In genomic region chr13:112790735-112791641, GRCh38 we compare ENCODE assay signal across 18 cellular contexts.
DNase-seq lines count a peak whose midpoint lies in the region; ATAC-seq, FAIRE-seq and TF ChIP-seq lines count a peak whose summit lies in the region.
"Had no signal": no experiment of that assay in that cellular context is flagged by ENCODE, and none has a peak within 500 bp of the region (broad histone marks: within the 10 kb centered on the region; RNA-seq: fewer than 3 reads in every experiment).

No MANE protein-coding gene starts in this region.

- H2AFZ ChIP-seq in H1 (ENCODE audit: low read length): no peak overlapping the region

- POLR2A ChIA-PET in H1 (lab: Charles Lee; ENCODE audit: partially characterized antibody): interaction anchor here (0.9 kb wide), 1 partner anchor 14 kb away, joined by 3 read pairs; no protein-coding TSS in a partner anchor

- H4K8ac ChIP-seq in H1 (ENCODE audit: extremely low read depth, insufficient read depth, low read length): no peak overlapping the region

- H3K27me3 Mint-ChIP-seq in CD14-positive monocyte (ENCODE audit: low read depth in 3 of 3): no peaks in the 10 kb centered on the region
- H3K27me3 Mint-ChIP-seq: activated CD4-positive, alpha-beta memory T cell treated with anti-CD3 and anti-CD28 coated beads for 36 hours; B cell had no signal

- peaks cover 18 to 24% (median 20%) of the 10 kb centered on the region in 10 experiments for H3K4me1 ChIP-seq in BLaER1 treated with 17β-estradiol and CSF1 and Interleukin-3, amounts not matched to agents 10 nM and 100 nM
- peaks cover 5 to 8% (median 7%) of the 10 kb centered on the region in 4 experiments for H3K4me1 ChIP-seq in H1 (replicated peaks in 1 of 4; ENCODE audit: control insufficient read depth in 3 of 4, insufficient read depth in 4 of 4, low read length in 3 of 4)
- H3K4me1 ChIP-seq in tibial nerve: no peaks in the 10 kb centered on the region
- H3K4me1 ChIP-seq: testis had no signal

- peaks cover 13 to 39% (median 35%) of the 10 kb centered on the region in 11 experiments; a peak in 21 of 22 replicates for H3K9me3 ChIP-seq in BLaER1 treated with 17β-estradiol and CSF1 and Interleukin-3, amounts not matched to agents 10 nM and 100 nM (replicated peaks in 1 of 11)
- H3K9me3 ChIP-seq in H1 (ENCODE audit: insufficient read depth in 2 of 2, low read depth in 1 of 2, low read length in 1 of 2): peaks cover 0 to 10% of the 10 kb centered on the region in 2 experiments; a peak in 1 of 4 replicates
- no peaks in the 10 kb centered on the region for H3K9me3 ChIP-seq in tibial nerve
- H3K9me3 ChIP-seq: testis had no signal

- peak overlapping the region; percentile 71 for H2BK5ac ChIP-seq in H1 (ENCODE audit: low read depth, low read length)

- peaks cover 55 to 86% of the 10 kb centered on the region in 2 donors for H3K36me3 Mint-ChIP-seq in CD14-positive monocyte

- peak overlapping the region; percentile 16 for H4K91ac ChIP-seq in H1 (replicated peaks; ENCODE audit: insufficient read length, low read length)

- H2BK120ac ChIP-seq in H1 (replicated peaks; ENCODE audit: low read depth, low read length): no peak overlapping the region

- DNase-seq in H7 (peak; percentile 34), H1 (ENCODE audit: low read depth in 1 of 2, low spot score in 2 of 2) (peak in 1 of 2 experiments; percentile 39), mesenteric fat pad (ENCODE audit: low spot score) (peak; percentile 82), CD14-positive monocyte (ENCODE audit: low spot score) (no peak), tibial nerve (ENCODE audit: low spot score in 2 of 2) (no peak), mucosa of gallbladder (ENCODE audit: low spot score) (no peak)
- DNase-seq: activated CD4-positive, alpha-beta memory T cell treated with anti-CD3 and anti-CD28 coated beads for 36 hours; activated T-cell treated with anti-CD3 and anti-CD28 coated beads, Interleukin-2, amount 50 U/mL, for 72 hours; effector CD4-positive, alpha-beta T cell; NCI-H1436; NCI-H226; stimulated activated CD4-positive, alpha-beta T cell treated with anti-CD3 and anti-CD28 coated beads, Interleukin-4, amount 100 ng/mL, for 24 hours; testis had no signal

- TF ChIP-seq EP300 in H1 (IDR thresholded peaks at IDR 0.05; ENCODE audit: borderline replicate concordance in 1 of 2, low read depth in 2 of 2, low read length in 2 of 2): no peak
- no peak for TF ChIP-seq EP300 in tibial nerve (IDR thresholded peaks at IDR 0.05)

- no peaks in the 10 kb centered on the region; the same call in 1 of the 2 replicates for H3K79me1 ChIP-seq in H1 (ENCODE audit: low read depth, low read length)

- H3K14ac ChIP-seq in H1 (ENCODE audit: insufficient read length): no peak overlapping the region

- H3K23ac ChIP-seq in H1 (ENCODE audit: insufficient read length): no peak overlapping the region

- peaks cover 0 to 6% (median 3%) of the 10 kb centered on the region in 7 donors for H3K9me3 Mint-ChIP-seq in CD14-positive monocyte
- H3K9me3 Mint-ChIP-seq: activated CD4-positive, alpha-beta memory T cell treated with anti-CD3 and anti-CD28 coated beads for 36 hours; activated T-cell treated with anti-CD3 and anti-CD28 coated beads, Interleukin-2, amount 50 U/mL, for 72 hours had no signal

- H3K27ac ChIP-seq in BLaER1 treated with 17β-estradiol and CSF1 and Interleukin-3, amounts not matched to agents 10 nM and 100 nM: no peak overlapping the region
- H3K27ac ChIP-seq in H1 (ENCODE audit: low read depth, low read length) (no peak overlapping the region), tibial nerve (no peak overlapping the region)
- H3K27ac ChIP-seq: RWPE1, testis had no signal

- no peak for TF ChIP-seq RAD21 in H1 (IDR thresholded peaks at IDR 0.05 in 1 of 2, conservative IDR thresholded peaks at IDR 0.05 in 1 of 2; ENCODE audit: low read depth in 2 of 2, low read length in 2 of 2)

- peak overlapping the region in 1 of 7 donors; percentile 22 for H3K27ac Mint-ChIP-seq in CD14-positive monocyte
- H3K27ac Mint-ChIP-seq: activated CD4-positive, alpha-beta memory T cell treated with anti-CD3 and anti-CD28 coated beads for 36 hours; activated T-cell treated with anti-CD3 and anti-CD28 coated beads, Interleukin-2, amount 50 U/mL, for 72 hours; B cell had no signal

- no peak for TF ChIP-seq CTCF in H1 (IDR thresholded peaks at IDR 0.05; ENCODE audit: control extremely low read depth in 1 of 3, insufficient read depth in 1 of 3, low read depth in 1 of 3, low read length in 3 of 3)
- TF ChIP-seq CTCF in CD14-positive monocyte (IDR thresholded peaks at IDR 0.05): no peak
- no peak for TF ChIP-seq CTCF in tibial nerve (IDR thresholded peaks at IDR 0.05)

- no peak overlapping the region for H3K9ac ChIP-seq in BLaER1 treated with 17β-estradiol and CSF1 and Interleukin-3, amounts not matched to agents 10 nM and 100 nM
- H3K9ac ChIP-seq in H1 (replicated peaks in 1 of 4; ENCODE audit: extremely low read depth in 1 of 4, low read depth in 3 of 4, low read length in 3 of 4): no peak overlapping the region

- H3K27me3 ChIP-seq in BLaER1 treated with 17β-estradiol and CSF1 and Interleukin-3, amounts not matched to agents 10 nM and 100 nM: no peaks in the 10 kb centered on the region
- H3K27me3 ChIP-seq in H7 (ENCODE audit: control insufficient read depth, insufficient read depth, low read length) (no peaks in the 10 kb centered on the region), H1 (replicated peaks in 1 of 4; ENCODE audit: control insufficient read depth in 3 of 4, extremely low read depth in 1 of 4, insufficient read depth in 3 of 4, low read length in 3 of 4) (no peaks in the 10 kb centered on the region), tibial nerve (no peaks in the 10 kb centered on the region)
- H3K27me3 ChIP-seq: testis had no signal

- no peak overlapping the region for H3K56ac ChIP-seq in H1 (replicated peaks; ENCODE audit: insufficient read length, low read depth, low read length)

- H2AK5ac ChIP-seq in H1 (ENCODE audit: low read depth, low read length): no peak overlapping the region; the same call in 1 of the 2 replicates

- H3K4me2 ChIP-seq in BLaER1 treated with 17β-estradiol and CSF1 and Interleukin-3, amounts not matched to agents 10 nM and 100 nM: peak overlapping the region in 8 of 11 experiments; percentile 19 to 79 (median 56); a peak in 9 of 22 replicates
- H3K4me2 ChIP-seq in H1 (ENCODE audit: insufficient read depth in 1 of 2, low read depth in 2 of 2, low read length in 2 of 2): no peak overlapping the region

- no peak overlapping the region for H2BK12ac ChIP-seq in H1 (ENCODE audit: low read depth, low read length)

- H3K79me2 ChIP-seq in H1 (ENCODE audit: control insufficient read depth in 1 of 2, insufficient read depth in 2 of 2, low read length in 2 of 2): peaks cover 0 to 3% of the 10 kb centered on the region in 2 experiments; a peak in 1 of 4 replicates

- no peak overlapping the region for H3K4me3 ChIP-seq in BLaER1 treated with 17β-estradiol and CSF1 and Interleukin-3, amounts not matched to agents 10 nM and 100 nM
- H3K4me3 ChIP-seq in H7 (ENCODE audit: insufficient read depth, low read depth, low read length): no peak overlapping the region
- H3K4me3 ChIP-seq in H1 (ENCODE audit: extremely low read depth in 1 of 4, insufficient read depth in 2 of 4, low read depth in 3 of 4, low read length in 4 of 4): no peak overlapping the region
- no peak overlapping the region for H3K4me3 ChIP-seq in tibial nerve
- H3K4me3 ChIP-seq: testis had no signal

- 91% methylated on average over 17 of the region's 18 CpGs; no CpG with 5 or more reads in 1 of the 2 experiments for WGBS in H1 (ENCODE audit: extremely low coverage in 1 of 2, insufficient coverage in 1 of 2, insufficient read length in 1 of 2, insufficient replicate concordance in 2 of 2, low coverage in 1 of 2, low lambda C conversion rate in 2 of 2, missing lambda C conversion rate in 1 of 2), 2 experiments
- WGBS in tibial nerve, 2 donors: 82 to 95% methylated on average over 13 to 18 of the region's 18 CpGs

- CTCF ChIA-PET in H1 (lab: Charles Lee; ENCODE audit: partially characterized antibody): interaction anchor here (0.5 to 1.0 kb wide), 3 partner anchors 9 to 207 kb away, joined by 3 read pairs; no protein-coding TSS in a partner anchor

- H3K4me3 Mint-ChIP-seq in CD14-positive monocyte: no peak overlapping the region
- H3K4me3 Mint-ChIP-seq: activated CD4-positive, alpha-beta memory T cell treated with anti-CD3 and anti-CD28 coated beads for 36 hours; activated T-cell treated with anti-CD3 and anti-CD28 coated beads, Interleukin-2, amount 50 U/mL, for 72 hours; B cell had no signal

- no peak for ATAC-seq in GM18517 (IDR thresholded peaks at IDR 0.05; ENCODE audit: unreplicated experiment)
- ATAC-seq: activated T-cell treated with anti-CD3 and anti-CD28 coated beads, Interleukin-2, amount 50 U/mL, for 72 hours had no signal

- 0 out of 2 replicates have a peak, but pooled peaks cover 1% of the 10 kb centered on the region for H3K23me2 ChIP-seq in H1 (ENCODE audit: low read depth, low read length)

- H2BK15ac ChIP-seq in H1 (ENCODE audit: low read length): no peak overlapping the region

- no peak overlapping the region for H4K5ac ChIP-seq in H1 (ENCODE audit: insufficient read length, low read depth, low read length)

- peaks cover 50 to 92% (median 74%) of the 10 kb centered on the region in 11 experiments for H3K36me3 ChIP-seq in BLaER1 treated with 17β-estradiol and CSF1 and Interleukin-3, amounts not matched to agents 10 nM and 100 nM
- H3K36me3 ChIP-seq in H7 (replicated peaks; ENCODE audit: control insufficient read depth, insufficient read depth, low read length) (peaks cover 2% of the 10 kb centered on the region), H1 (ENCODE audit: control insufficient read depth in 2 of 4, insufficient read depth in 4 of 4, low read length in 3 of 4) (peaks cover 0 to 26% (median 3%) of the 10 kb centered on the region in 4 experiments; a peak in 5 of 8 replicates), tibial nerve (peaks cover 0 to 40% (median 0%) of the 10 kb centered on the region in 3 donors)

- no peak overlapping the region; the same call in 1 of the 2 replicates for H2BK20ac ChIP-seq in H1 (ENCODE audit: low read length)

- intact Hi-C loops in CD14-positive monocyte (cut with micrococcal nuclease): no loop called here

- H3K4me1 Mint-ChIP-seq in CD14-positive monocyte: peaks cover 7% of the 10 kb centered on the region
- H3K4me1 Mint-ChIP-seq: B cell had no signal

- no peak for FAIRE-seq in H1 (lab: Jason Lieb, UNC)
- FAIRE-seq: keratinocyte had no signal

- no peak for TF ChIP-seq POLR2A in H1 (IDR thresholded peaks at IDR 0.05; ENCODE audit: control extremely low read depth in 1 of 2, low read depth in 2 of 2, low read length in 2 of 2)
- TF ChIP-seq POLR2A in tibial nerve (IDR thresholded peaks at IDR 0.05): no peak

- H3K18ac ChIP-seq in H1 (ENCODE audit: extremely low read depth, low read length): peak overlapping the region; percentile 57; the same call in 1 of the 2 replicates

- peaks cover 0 to 54% (median 32%) of the 10 kb centered on the region in 11 experiments; a peak in 18 of 22 replicates for H4K20me1 ChIP-seq in BLaER1 treated with 17β-estradiol and CSF1 and Interleukin-3, amounts not matched to agents 10 nM and 100 nM
- H4K20me1 ChIP-seq in H1 (replicated peaks in 1 of 2; ENCODE audit: control insufficient read depth in 1 of 2, insufficient read depth in 2 of 2, low read length in 2 of 2): no peaks in the 10 kb centered on the region

- H3K4ac ChIP-seq in H1 (replicated peaks; ENCODE audit: insufficient read length, low read depth, low read length): no peak overlapping the region

TF ChIP-seq in H1, 55 proteins besides CTCF, POLR2A, EP300 and RAD21 (continues in another document):
- TF ChIP-seq TAF1 (IDR thresholded peaks at IDR 0.05; ENCODE audit: low read depth, low read length): no peak

Comparison
In these comparisons a context has a peak if more than half of its experiments do, and no peak if none do; other contexts are left out.
1. H3K4me2 ChIP-seq: peak in BLaER1 treated with 17β-estradiol and CSF1 and Interleukin-3, amounts not matched to agents 10 nM and 100 nM (8 of 11); none in H1 (0 of 2).
2. DNase-seq: peak in H7 (single experiment) and mesenteric fat pad (single experiment); none in CD14-positive monocyte (single experiment), tibial nerve (0 of 2) and mucosa of gallbladder (single experiment).